Comparison of ENCODE assay signal across 21 cellular contexts in genomic region chr6:37551867-37552266, GRCh38. TPM values are rescaled to one million over a fixed set of nuclear protein-coding genes. Genes with fewer than 3 reads are reported as not detected.
A peak's percentile ranks its signal among the peaks of the same experiment; 100 is the strongest.
DNase-seq lines count a peak whose midpoint lies in the region; ATAC-seq, FAIRE-seq and TF ChIP-seq lines count a peak whose summit lies in the region.
"Had no signal": no experiment of that assay in that cellular context is flagged by ENCODE, and none has a peak within 500 bp of the region (broad histone marks: within the 10 kb centered on the region; RNA-seq: fewer than 3 reads in every experiment).

No MANE protein-coding gene starts in this region.

- H3K9me3 Mint-ChIP-seq in stimulated activated memory B cell treated with anti-CD40 and anti-IgM and Interleukin-4, amounts not matched to agents 10 μg/mL and 1 μg/mL and 100 μg/mL, for 72 hours, result no peaks in the 10 kb centered on the region
- H3K9me3 Mint-ChIP-seq: CD8-positive, alpha-beta T cell had no signal

- H4K91ac ChIP-seq in IMR-90 (ENCODE audit: insufficient read depth, low read depth, low read length), result 0 out of 2 replicates have a peak overlapping the region, but pooled peaks have one; percentile 1

- CTCF ChIA-PET in IMR-90 (lab: Yijun Ruan, JAX), result no interaction called here

- no peak overlapping the region for H2AFZ ChIP-seq in IMR-90 (replicated peaks; ENCODE audit: low read length, poor library complexity)

- no peak overlapping the region for H3K4me3 ChIP-seq in GM12865 (ENCODE audit: low read depth, low read length)
- no peak overlapping the region for H3K4me3 ChIP-seq in IMR-90 (ENCODE audit: insufficient read depth, low read depth, low read length)
- H3K4me3 ChIP-seq in WERI-Rb-1 (ENCODE audit: low read depth, low read length), result no peak overlapping the region
- H3K4me3 ChIP-seq in vagina, result no peak overlapping the region
- no peak overlapping the region for H3K4me3 ChIP-seq in sigmoid colon
- H3K4me3 ChIP-seq: K562 had no signal

- no peak for TF ChIP-seq EP300 in sigmoid colon (IDR thresholded peaks at IDR 0.05)

- ATAC-seq in IMR-90 (ENCODE audit: low read depth), result no peak
- ATAC-seq in stimulated activated memory B cell treated with anti-CD40 and anti-IgM and Interleukin-4, amounts not matched to agents 10 μg/mL and 1 μg/mL and 100 μg/mL, for 72 hours, result no peak
- ATAC-seq: CD8-positive, alpha-beta T cell; K562 had no signal

- H4K5ac ChIP-seq in IMR-90 (ENCODE audit: low read depth, low read length), result no peak overlapping the region

- peak overlapping the region; percentile 92 for H3K27ac Mint-ChIP-seq in stimulated activated memory B cell treated with anti-CD40 and anti-IgM and Interleukin-4, amounts not matched to agents 10 μg/mL and 1 μg/mL and 100 μg/mL, for 72 hours
- H3K27ac Mint-ChIP-seq: CD8-positive, alpha-beta T cell had no signal

- BruUV-seq in IMR-90 (replicated peaks; lab: Mats Ljungman, UMichigan), result no TSS peak

- H3K4me3 Mint-ChIP-seq in stimulated activated memory B cell treated with anti-CD40 and anti-IgM and Interleukin-4, amounts not matched to agents 10 μg/mL and 1 μg/mL and 100 μg/mL, for 72 hours, result no peak overlapping the region
- H3K4me3 Mint-ChIP-seq: CD8-positive, alpha-beta T cell had no signal

- H3K4me1 ChIP-seq in IMR-90 (ENCODE audit: control insufficient read depth, insufficient read depth, low read length) (peaks cover 20% of the 10 kb centered on the region), vagina (peaks cover 7% of the 10 kb centered on the region), sigmoid colon (peaks cover 0 to 15% (median 7%) of the 10 kb centered on the region in 4 donors)

- no peaks in the 10 kb centered on the region for H3K79me1 ChIP-seq in IMR-90 (ENCODE audit: low read depth in 1 of 2, low read length in 2 of 2)

- no peak for TF ChIP-seq CTCF in GM12865 (IDR thresholded peaks at IDR 0.05; ENCODE audit: insufficient read depth, low read depth, low read length, missing control alignments)
- TF ChIP-seq CTCF in IMR-90 (conservative IDR thresholded peaks at IDR 0.05; ENCODE audit: low read depth, low read length), result no peak
- no peak for TF ChIP-seq CTCF in WERI-Rb-1 (IDR thresholded peaks at IDR 0.05; ENCODE audit: low read depth, low read length)
- TF ChIP-seq CTCF in vagina (IDR thresholded peaks at IDR 0.05), result no peak
- no peak for TF ChIP-seq CTCF in sigmoid colon (IDR thresholded peaks at IDR 0.05)

- peaks cover 97% of the 10 kb centered on the region for H3K4me1 Mint-ChIP-seq in stimulated activated memory B cell treated with anti-CD40 and anti-IgM and Interleukin-4, amounts not matched to agents 10 μg/mL and 1 μg/mL and 100 μg/mL, for 72 hours

- dilution Hi-C loops in IMR-90 (cut with HindIII; ENCODE audit: low sequenced_read_pairs, unreplicated experiment), result no loop called here

- H2BK20ac ChIP-seq in IMR-90 (ENCODE audit: low read depth, low read length), result no peak overlapping the region

- no peak for TF ChIP-seq RAD21 in IMR-90 (IDR thresholded peaks at IDR 0.05; ENCODE audit: low read length)

- H2BK15ac ChIP-seq in IMR-90 (ENCODE audit: low read depth, low read length), result no peak overlapping the region

- H3K9me1 ChIP-seq in IMR-90 (ENCODE audit: insufficient read depth, low read length), result peaks cover 7% of the 10 kb centered on the region; the same call in 1 of the 2 replicates

- no peak overlapping the region for H3K4ac ChIP-seq in IMR-90 (ENCODE audit: low read depth, low read length)

- 27% methylated on average over 5 of the region's 10 CpGs; no CpG with 5 or more reads in 1 of the 2 experiments for WGBS in IMR-90 (ENCODE audit: extremely low coverage in 2 of 2, insufficient read length in 1 of 2), 2 experiments
- WGBS in sigmoid colon, 2 donors, result 52 to 55% methylated on average over 10 of the region's 10 CpGs

- no peaks in the 10 kb centered on the region for H3K36me3 ChIP-seq in IMR-90 (ENCODE audit: control insufficient read depth, insufficient read depth, low read length)
- H3K36me3 ChIP-seq in WERI-Rb-1, result no peaks in the 10 kb centered on the region
- no peaks in the 10 kb centered on the region for H3K36me3 ChIP-seq in vagina
- H3K36me3 ChIP-seq in sigmoid colon, result no peaks in the 10 kb centered on the region

- H4K20me1 ChIP-seq in IMR-90 (ENCODE audit: insufficient read depth, low read length), result no peaks in the 10 kb centered on the region; the same call in 1 of the 2 replicates

- no peak overlapping the region for H3K14ac ChIP-seq in IMR-90 (replicated peaks; ENCODE audit: low read depth, low read length)

- H3K27me3 ChIP-seq in IMR-90 (ENCODE audit: control insufficient read depth, insufficient read depth, low read length) (no peaks in the 10 kb centered on the region; the same call in 1 of the 2 replicates), WERI-Rb-1 (ENCODE audit: insufficient read depth, low read depth, severe bottlenecking) (no peaks in the 10 kb centered on the region), vagina (no peaks in the 10 kb centered on the region), sigmoid colon (peaks cover 0 to 18% (median 0%) of the 10 kb centered on the region in 3 donors)

- no peak overlapping the region for H2BK5ac ChIP-seq in IMR-90 (ENCODE audit: low read depth, low read length, poor library complexity, severe bottlenecking)

- H3K56ac ChIP-seq in IMR-90 (ENCODE audit: extremely low read depth, insufficient read depth, low read length), result no peak overlapping the region

- H4K8ac ChIP-seq in IMR-90 (ENCODE audit: low read depth in 2 of 2, low read length in 2 of 2), result no peak overlapping the region

- H2AK5ac ChIP-seq in IMR-90 (ENCODE audit: low read depth, low read length), result no peak overlapping the region

- TF ChIP-seq POLR2A in IMR-90 (IDR thresholded peaks at IDR 0.05; ENCODE audit: low read depth, low read length), result no peak
- TF ChIP-seq POLR2A in vagina (IDR thresholded peaks at IDR 0.05), result no peak
- no peak for TF ChIP-seq POLR2A in sigmoid colon (IDR thresholded peaks at IDR 0.05)

- DNase-seq in GM12865 (ENCODE audit: low read depth) (peak; percentile 53), IMR-90 (no peak), WERI-Rb-1 (no peak), HTR-8/SVneo (ENCODE audit: insufficient read length, low spot score) (no peak), vagina (ENCODE audit: extremely low spot score in 2 of 2) (no peak), sigmoid colon (no peak)
- DNase-seq: C1 segment of cervical spinal cord; CD8-positive, alpha-beta T cell; DMS153; MM.1S; NCI-H1048; NCI-H1436; NCI-H2029; NCI-H2171; RPMI8226; SHP77 treated with DMSO at 0.1 percent for 48 hours; SK-N-SH had no signal

- POLR2A ChIA-PET in IMR-90 (lab: Charles Lee; ENCODE audit: unreplicated experiment), result no interaction called here

- no peak overlapping the region for H3K9ac ChIP-seq in IMR-90 (ENCODE audit: low read depth, low read length)
- H3K9ac ChIP-seq: SK-N-SH had no signal

- H3K4me2 ChIP-seq in IMR-90 (ENCODE audit: low read depth, low read length), result no peak overlapping the region; the same call in 1 of the 2 replicates
- H3K4me2 ChIP-seq: SK-N-SH had no signal

- H3K36me3 Mint-ChIP-seq in stimulated activated memory B cell treated with anti-CD40 and anti-IgM and Interleukin-4, amounts not matched to agents 10 μg/mL and 1 μg/mL and 100 μg/mL, for 72 hours, result no peaks in the 10 kb centered on the region

- no peaks in the 10 kb centered on the region for H3K9me3 ChIP-seq in IMR-90 (ENCODE audit: control insufficient read depth, insufficient read depth, low read length)
- H3K9me3 ChIP-seq in WERI-Rb-1 (ENCODE audit: severe bottlenecking), result no peaks in the 10 kb centered on the region
- H3K9me3 ChIP-seq in vagina, result no peaks in the 10 kb centered on the region
- no peaks in the 10 kb centered on the region for H3K9me3 ChIP-seq in sigmoid colon
- H3K9me3 ChIP-seq: SK-N-SH had no signal

- in situ Hi-C loops in IMR-90 (cut with MboI; ENCODE audit: low sequenced_read_pairs), result no loop called here

- no peak for FAIRE-seq in HTR-8/SVneo (lab: Jason Lieb, UNC)
- FAIRE-seq: GM19239, H1 had no signal

- intact Hi-C loops in IMR-90 (cut with micrococcal nuclease) (no loop called here), vagina (cut with DNase I) (no loop called here), sigmoid colon (cut with DNase I) (no loop called here)

- H2AK9ac ChIP-seq in IMR-90 (replicated peaks; ENCODE audit: low read depth, low read length, poor library complexity), result no peak overlapping the region

- H3K23ac ChIP-seq in IMR-90 (ENCODE audit: low read depth, low read length), result no peak overlapping the region

- H3K27ac ChIP-seq in IMR-90 (ENCODE audit: insufficient read depth, low read length) (no peak overlapping the region), WERI-Rb-1 (peak overlapping the region; percentile 44), vagina (no peak overlapping the region), sigmoid colon (no peak overlapping the region)

- no peak overlapping the region for H3K18ac ChIP-seq in IMR-90 (ENCODE audit: low read depth, low read length)

- no peak overlapping the region for H2BK120ac ChIP-seq in IMR-90 (ENCODE audit: low read depth, low read length)

- H3K27me3 Mint-ChIP-seq in stimulated activated memory B cell treated with anti-CD40 and anti-IgM and Interleukin-4, amounts not matched to agents 10 μg/mL and 1 μg/mL and 100 μg/mL, for 72 hours, result no peaks in the 10 kb centered on the region

TF ChIP-seq in IMR-90, 13 proteins besides CTCF, POLR2A, EP300 and RAD21 (continues in another document):
- TF ChIP-seq RFX5 (IDR thresholded peaks at IDR 0.05; ENCODE audit: low read depth, low read length) (no peak), MAFK (IDR thresholded peaks at IDR 0.05; ENCODE audit: low read depth, low read length) (no peak), CHD1 (IDR thresholded peaks at IDR 0.05; ENCODE audit: low read depth, low read length) (no peak), BHLHE40 (IDR thresholded peaks at IDR 0.05; ENCODE audit: low read depth, low read length) (no peak), USF2 (IDR thresholded peaks at IDR 0.05; ENCODE audit: low read depth, low read length) (no peak), SMC3 (IDR thresholded peaks at IDR 0.05; ENCODE audit: low read depth, low read length) (no peak), FOS (IDR thresholded peaks at IDR 0.05; ENCODE audit: low read depth, low read length) (no peak), MAZ (IDR thresholded peaks at IDR 0.05; ENCODE audit: borderline replicate concordance, low read depth, low read length) (no peak), MXI1 (IDR thresholded peaks at IDR 0.05; ENCODE audit: borderline replicate concordance, low read depth, low read length) (no peak)

RNA-seq across cellular contexts. Expression of gene CCDC167, which starts 52.2 kb away (rescaled TPM):
- total RNA-seq in IMR-90 (2012; rRNA removed) (35.8 and 59.4 TPM in 2 replicates), vagina (34.6 TPM), sigmoid colon (10 to 100 TPM; 16.0 to 36.4 (median 22.0) TPM)
- polyA plus RNA-seq in IMR-90 (2012; rRNA removed) (78.2 and 96.8 TPM in 2 replicates), sigmoid colon (10 to 100 TPM; 13.8 to 54.0 (median 30.3) TPM)
- polyA plus RNA-seq in IMR-90 (2012; cell fraction: cytosol; rRNA removed), result 69.5 and 225 TPM in 2 replicates
- polyA plus RNA-seq in IMR-90 (2012; cell fraction: nucleus; rRNA removed; ENCODE audit: low replicate concordance), result 17.6 and 35.1 TPM in 2 replicates
